ENCODE assay signal across 21 cellular contexts in genomic region chr19:15358918-15359317, GRCh38. TPM values are rescaled to one million over a fixed set of nuclear protein-coding genes. Genes with fewer than 3 reads are reported as not detected.
DNase-seq lines count a peak whose midpoint lies in the region; ATAC-seq and TF ChIP-seq lines count a peak whose summit lies in the region.
"Had no signal": no experiment of that assay in that cellular context is flagged by ENCODE, and none has a peak within 500 bp of the region (broad histone marks: within the 10 kb centered on the region; RNA-seq: fewer than 3 reads in every experiment).

No MANE protein-coding gene starts in this region.

- H3K27ac ChIP-seq in cingulate gyrus (ENCODE audit: low read depth, low read length), result peak overlapping the region; percentile 66
- H3K27ac ChIP-seq in osteoblast (ENCODE audit: low read depth, low read length), result peak overlapping the region; percentile 55
- H3K27ac ChIP-seq: BLaER1, HL-60, SJSA1, uterus had no signal

- peaks cover 62% of the 10 kb centered on the region for H3K36me3 ChIP-seq in osteoblast (ENCODE audit: insufficient read depth, low read length)
- H3K36me3 ChIP-seq: uterus had no signal

- H3K4me3 Mint-ChIP-seq in T-helper 17 cell, result no peak overlapping the region
- H3K4me3 Mint-ChIP-seq: activated naive CD8-positive, alpha-beta T cell treated with anti-CD3 and anti-CD28 coated beads, Interleukin-2, amount 10 ng/mL, durations not matched to agents 7 days and 5 days had no signal

- H3K4me3 ChIP-seq in osteoblast (ENCODE audit: insufficient read depth, low read length), result no peak overlapping the region
- H3K4me3 ChIP-seq: BLaER1, GM12878, SJSA1, uterus had no signal

- H2AFZ ChIP-seq in osteoblast (ENCODE audit: low read length), result no peak overlapping the region

- peaks cover 7% of the 10 kb centered on the region for H3K36me3 Mint-ChIP-seq in T-helper 17 cell (ENCODE audit: low read depth)

- H3K4me2 ChIP-seq in osteoblast (ENCODE audit: insufficient read depth, low read length), result no peak overlapping the region
- H3K4me2 ChIP-seq: BLaER1 had no signal

- H3K9me3 ChIP-seq in T-helper 17 cell (ENCODE audit: control insufficient read depth, low read length, poor library complexity, severe bottlenecking) (no peaks in the 10 kb centered on the region), osteoblast (ENCODE audit: low read depth, low read length) (no peaks in the 10 kb centered on the region)
- H3K9me3 ChIP-seq: BLaER1, SJSA1, uterus had no signal

- DNase-seq in Caki2 (ENCODE audit: low read depth), result peak; percentile 60
- no peak for DNase-seq in T-helper 17 cell
- DNase-seq in osteoblast (ENCODE audit: insufficient read length, low spot score, missing footprints), result peak; percentile 65
- no peak for DNase-seq in activated T-cell treated with anti-CD3 and anti-CD28 coated beads, Interleukin-2, amount 50 U/mL, for 1 hour
- DNase-seq: activated naive CD8-positive, alpha-beta T cell treated with anti-CD3 and anti-CD28 coated beads, Interleukin-2, amount 10 ng/mL, durations not matched to agents 7 days and 5 days; cerebellar nuclear complex; EL; mesendoderm; NCI-H1436; NCI-H446; occipital lobe; stimulated activated CD4-positive, alpha-beta T cell treated with anti-CD3 and anti-CD28 coated beads, Interleukin-4, amount 100 ng/mL, for 4 hours; uterus had no signal

- H3K79me2 ChIP-seq in osteoblast (ENCODE audit: insufficient read depth, low read length), result peaks cover 2% of the 10 kb centered on the region

- no peaks in the 10 kb centered on the region for H3K4me1 ChIP-seq in osteoblast (ENCODE audit: insufficient read depth, low read length)
- H3K4me1 ChIP-seq: BLaER1, SJSA1, uterus had no signal

- TF ChIP-seq CTCF in osteoblast (IDR thresholded peaks at IDR 0.05; ENCODE audit: extremely low read depth, low read depth, low read length), result no peak

- no peaks in the 10 kb centered on the region for H3K4me1 Mint-ChIP-seq in T-helper 17 cell

- peak overlapping the region; percentile 75 for H3K27ac Mint-ChIP-seq in T-helper 17 cell
- H3K27ac Mint-ChIP-seq: activated naive CD8-positive, alpha-beta T cell treated with anti-CD3 and anti-CD28 coated beads, Interleukin-2, amount 10 ng/mL, durations not matched to agents 7 days and 5 days had no signal

- H3K27me3 Mint-ChIP-seq in T-helper 17 cell, result no peaks in the 10 kb centered on the region
- H3K27me3 Mint-ChIP-seq: activated naive CD8-positive, alpha-beta T cell treated with anti-CD3 and anti-CD28 coated beads, Interleukin-2, amount 10 ng/mL, durations not matched to agents 7 days and 5 days had no signal

- peaks cover 6% of the 10 kb centered on the region for H4K20me1 ChIP-seq in osteoblast (ENCODE audit: insufficient read depth, low read length)

- in situ Hi-C loops in Caki2 (cut with HindIII; ENCODE audit: low pct_unique_long_range_greater_than_20kb, low sequenced_read_pairs), result no loop called here

- no peaks in the 10 kb centered on the region for H3K27me3 ChIP-seq in osteoblast (ENCODE audit: insufficient read depth, low read length)
- H3K27me3 ChIP-seq: BLaER1, SJSA1, uterus had no signal

- ATAC-seq in T-helper 17 cell (no peak), GM19467 (IDR thresholded peaks at IDR 0.05; ENCODE audit: unreplicated experiment) (no peak), HG02798 (IDR thresholded peaks at IDR 0.05; ENCODE audit: poor library complexity, unreplicated experiment) (no peak), GM19035 (IDR thresholded peaks at IDR 0.05; ENCODE audit: unreplicated experiment) (no peak)
- ATAC-seq: GM12878 had no signal

RNA-seq across cellular contexts. Expression of gene AKAP8, which starts 20.7 kb away (rescaled TPM):
- total RNA-seq in Caki2 (2014; rRNA removed; shearing (Covaris generic); ENCODE audit: low replicate concordance), result 15.8 and 18.9 TPM in 2 replicates
- total RNA-seq in T-helper 17 cell (10 to 100 TPM; 87.6 to 90.2 TPM), osteoblast (18.1 and 18.6 TPM in 2 replicates)

RNA-seq across cellular contexts. Expression of gene BRD4, which starts 26.6 kb away (rescaled TPM):
- 7.2 and 7.5 TPM in 2 replicates for total RNA-seq in Caki2 (2014; rRNA removed; shearing (Covaris generic); ENCODE audit: low replicate concordance)
- total RNA-seq in T-helper 17 cell (100 to 1,000 TPM; 120 to 123 TPM), osteoblast (25.0 and 25.7 TPM in 2 replicates)

RNA-seq across cellular contexts. Expression of gene AKAP8L, which starts 59.9 kb away (rescaled TPM):
- 51.8 and 58.5 TPM in 2 replicates for total RNA-seq in Caki2 (2014; rRNA removed; shearing (Covaris generic); ENCODE audit: low replicate concordance)
- total RNA-seq in T-helper 17 cell (100 to 1,000 TPM; 116 to 123 TPM), osteoblast (63.9 and 69.5 TPM in 2 replicates)

Comparison
In these comparisons a context has a peak if more than half of its experiments do, and no peak if none do; other contexts are left out.
1. DNase-seq: peak in Caki2 (single experiment) and osteoblast (single experiment); none in T-helper 17 cell (0 of 3) and activated T-cell treated with anti-CD3 and anti-CD28 coated beads, Interleukin-2, amount 50 U/mL, for 1 hour (single experiment).